2 cellular contexts compared by ENCODE assay signal in the genomic region with DNA sequence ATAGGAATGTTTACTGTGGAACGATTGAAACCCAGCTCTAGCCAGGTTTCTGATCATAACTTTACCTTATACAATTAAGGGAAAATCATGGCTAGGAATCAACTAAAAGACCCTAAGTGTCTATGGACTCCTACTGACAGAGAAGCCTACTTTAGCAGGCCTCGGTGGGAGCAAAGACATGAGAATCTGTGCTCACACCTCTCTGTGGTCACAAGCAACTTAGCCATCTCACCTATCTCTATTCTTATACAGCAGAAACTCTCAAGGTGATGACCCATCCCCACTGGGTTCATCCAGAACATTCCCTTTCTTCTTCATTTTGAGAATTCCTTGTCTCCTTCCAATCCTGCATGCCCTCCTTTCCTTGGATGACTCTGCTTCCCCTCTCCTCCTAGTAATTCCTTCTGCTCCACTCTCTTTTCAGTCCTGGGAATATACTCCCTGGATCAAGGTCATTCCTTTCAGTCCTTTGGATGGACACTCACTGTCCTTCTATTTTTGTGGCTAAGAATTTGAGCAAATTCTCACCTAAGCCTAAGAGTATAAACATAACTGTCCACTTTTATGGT.
TF ChIP-seq lines count a peak whose summit lies in the region.

No MANE protein-coding gene starts in this region.

TF ChIP-seq in liver, 16 proteins besides CTCF, POLR2A, EP300 and RAD21:
- no peak for TF ChIP-seq JUND (IDR thresholded peaks at IDR 0.05)
- no peak for TF ChIP-seq FOXA2 (IDR thresholded peaks at IDR 0.05)
- no peak for TF ChIP-seq RXRA (IDR thresholded peaks at IDR 0.05)
- no peak for TF ChIP-seq EGR1 (IDR thresholded peaks at IDR 0.05; ENCODE audit: low read depth in 2 of 2)
- no peak for TF ChIP-seq YY1 (IDR thresholded peaks at IDR 0.05)
- TF ChIP-seq FOXA1 (IDR thresholded peaks at IDR 0.05), result no peak
- no peak for TF ChIP-seq HNF4G (IDR thresholded peaks at IDR 0.05)
TF ChIP-seq in liver: peak in this region for 0.

TF ChIP-seq in HepG2, 621 proteins besides CTCF, POLR2A, EP300 and RAD21:
- TF ChIP-seq TAF1 (CRISPR knock-in tag; IDR thresholded peaks at IDR 0.05) (no peak), JUND (CRISPR knock-in tag; IDR thresholded peaks at IDR 0.05) (no peak), ZBTB25 (CRISPR knock-in tag; IDR thresholded peaks at IDR 0.05) (no peak), ZNF251 (CRISPR knock-in tag; IDR thresholded peaks at IDR 0.05) (no peak), SNAPC2 (CRISPR knock-in tag; IDR thresholded peaks at IDR 0.05) (no peak), ZNF138 (CRISPR knock-in tag; IDR thresholded peaks at IDR 0.05; ENCODE audit: low read depth) (no peak), HOXA5 (CRISPR knock-in tag; IDR thresholded peaks at IDR 0.05) (no peak), ZNF280B (CRISPR knock-in tag; IDR thresholded peaks at IDR 0.05; ENCODE audit: borderline replicate concordance) (no peak), EED (CRISPR knock-in tag; IDR thresholded peaks at IDR 0.05) (no peak), MAZ (IDR thresholded peaks at IDR 0.05; ENCODE audit: borderline replicate concordance, low read depth, low read length) (no peak), MAZ (CRISPR knock-in tag; IDR thresholded peaks at IDR 0.05; ENCODE audit: low read depth) (no peak)
- TF ChIP-seq, protein P1, sequence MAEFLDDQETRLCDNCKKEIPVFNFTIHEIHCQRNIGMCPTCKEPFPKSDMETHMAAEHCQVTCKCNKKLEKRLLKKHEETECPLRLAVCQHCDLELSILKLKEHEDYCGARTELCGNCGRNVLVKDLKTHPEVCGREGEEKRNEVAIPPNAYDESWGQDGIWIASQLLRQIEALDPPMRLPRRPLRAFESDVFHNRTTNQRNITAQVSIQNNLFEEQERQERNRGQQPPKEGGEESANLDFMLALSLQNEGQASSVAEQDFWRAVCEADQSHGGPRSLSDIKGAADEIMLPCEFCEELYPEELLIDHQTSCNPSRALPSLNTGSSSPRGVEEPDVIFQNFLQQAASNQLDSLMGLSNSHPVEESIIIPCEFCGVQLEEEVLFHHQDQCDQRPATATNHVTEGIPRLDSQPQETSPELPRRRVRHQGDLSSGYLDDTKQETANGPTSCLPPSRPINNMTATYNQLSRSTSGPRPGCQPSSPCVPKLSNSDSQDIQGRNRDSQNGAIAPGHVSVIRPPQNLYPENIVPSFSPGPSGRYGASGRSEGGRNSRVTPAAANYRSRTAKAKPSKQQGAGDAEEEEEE (CRISPR knock-in tag; IDR thresholded peaks at IDR 0.05; ENCODE audit: borderline replicate concordance), result no peak
- TF ChIP-seq, protein P2, sequence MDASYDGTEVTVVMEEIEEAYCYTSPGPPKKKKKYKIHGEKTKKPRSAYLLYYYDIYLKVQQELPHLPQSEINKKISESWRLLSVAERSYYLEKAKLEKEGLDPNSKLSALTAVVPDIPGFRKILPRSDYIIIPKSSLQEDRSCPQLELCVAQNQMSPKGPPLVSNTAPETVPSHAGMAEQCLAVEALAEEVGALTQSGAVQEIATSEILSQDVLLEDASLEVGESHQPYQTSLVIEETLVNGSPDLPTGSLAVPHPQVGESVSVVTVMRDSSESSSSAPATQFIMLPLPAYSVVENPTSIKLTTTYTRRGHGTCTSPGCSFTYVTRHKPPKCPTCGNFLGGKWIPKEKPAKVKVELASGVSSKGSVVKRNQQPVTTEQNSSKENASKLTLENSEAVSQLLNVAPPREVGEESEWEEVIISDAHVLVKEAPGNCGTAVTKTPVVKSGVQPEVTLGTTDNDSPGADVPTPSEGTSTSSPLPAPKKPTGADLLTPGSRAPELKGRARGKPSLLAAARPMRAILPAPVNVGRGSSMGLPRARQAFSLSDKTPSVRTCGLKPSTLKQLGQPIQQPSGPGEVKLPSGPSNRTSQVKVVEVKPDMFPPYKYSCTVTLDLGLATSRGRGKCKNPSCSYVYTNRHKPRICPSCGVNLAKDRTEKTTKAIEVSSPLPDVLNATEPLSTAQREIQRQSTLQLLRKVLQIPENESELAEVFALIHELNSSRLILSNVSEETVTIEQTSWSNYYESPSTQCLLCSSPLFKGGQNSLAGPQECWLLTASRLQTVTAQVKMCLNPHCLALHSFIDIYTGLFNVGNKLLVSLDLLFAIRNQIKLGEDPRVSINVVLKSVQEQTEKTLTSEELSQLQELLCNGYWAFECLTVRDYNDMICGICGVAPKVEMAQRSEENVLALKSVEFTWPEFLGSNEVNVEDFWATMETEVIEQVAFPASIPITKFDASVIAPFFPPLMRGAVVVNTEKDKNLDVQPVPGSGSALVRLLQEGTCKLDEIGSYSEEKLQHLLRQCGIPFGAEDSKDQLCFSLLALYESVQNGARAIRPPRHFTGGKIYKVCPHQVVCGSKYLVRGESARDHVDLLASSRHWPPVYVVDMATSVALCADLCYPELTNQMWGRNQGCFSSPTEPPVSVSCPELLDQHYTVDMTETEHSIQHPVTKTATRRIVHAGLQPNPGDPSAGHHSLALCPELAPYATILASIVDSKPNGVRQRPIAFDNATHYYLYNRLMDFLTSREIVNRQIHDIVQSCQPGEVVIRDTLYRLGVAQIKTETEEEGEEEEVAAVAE (CRISPR knock-in tag; IDR thresholded peaks at IDR 0.05; ENCODE audit: borderline replicate concordance), result no peak
